Comparison of ENCODE assay signal across 9 cellular contexts in the genomic region with DNA sequence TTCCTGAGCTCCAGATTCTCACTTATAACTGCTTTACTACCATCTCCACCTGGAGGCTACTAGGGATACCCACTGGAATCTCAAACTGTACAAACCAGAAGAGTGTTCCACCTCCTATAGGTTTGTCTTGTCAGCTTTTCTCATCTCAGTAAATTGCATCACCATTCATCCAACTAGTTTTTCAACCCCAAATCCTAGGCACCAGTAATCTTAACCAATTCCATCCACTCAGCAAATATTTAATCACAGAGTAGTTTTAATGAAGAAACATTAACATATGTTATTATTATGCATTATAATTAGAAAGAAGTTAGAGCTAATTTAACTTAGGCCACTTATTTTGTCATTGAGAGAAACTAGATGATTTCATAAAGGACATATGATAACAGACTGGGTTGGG.
"Had no signal": no experiment of that assay in that cellular context is flagged by ENCODE, and none has a peak within 500 bp of the region (broad histone marks: within the 10 kb centered on the region; RNA-seq: fewer than 3 reads in every experiment).

No MANE protein-coding gene starts in this region.

- FAIRE-seq: H1, H54, HTR-8/SVneo had no signal

- H3K27ac ChIP-seq: KMS-11 had no signal

- H3K4me2 ChIP-seq: GM23338, KMS-11 had no signal

- H3K4me3 ChIP-seq: GM23338 had no signal

- ATAC-seq: GM23338 had no signal

- H2AFZ ChIP-seq: GM23338 had no signal

- DNase-seq: H9, HCEC 1CT, Karpas-422, KBM-7 had no signal

- H3K9ac ChIP-seq: KMS-11 had no signal
